ENCODE assay signal across 1 cellular context in genomic region chr7:143015926-143016490, GRCh38.
A peak's percentile ranks its signal among the peaks of the same experiment; 100 is the strongest.
TF ChIP-seq lines count a peak whose summit lies in the region.

No MANE protein-coding gene starts in this region.

TF ChIP-seq in SK-N-SH, 30 proteins besides CTCF, POLR2A, EP300 and RAD21 (continued from another document):
- peak; percentile 38; the same call in 1 of the 2 replicates for TF ChIP-seq JUND (IDR thresholded peaks at IDR 0.05)
